ENCODE assay signal across 10 cellular contexts in the genomic region with DNA sequence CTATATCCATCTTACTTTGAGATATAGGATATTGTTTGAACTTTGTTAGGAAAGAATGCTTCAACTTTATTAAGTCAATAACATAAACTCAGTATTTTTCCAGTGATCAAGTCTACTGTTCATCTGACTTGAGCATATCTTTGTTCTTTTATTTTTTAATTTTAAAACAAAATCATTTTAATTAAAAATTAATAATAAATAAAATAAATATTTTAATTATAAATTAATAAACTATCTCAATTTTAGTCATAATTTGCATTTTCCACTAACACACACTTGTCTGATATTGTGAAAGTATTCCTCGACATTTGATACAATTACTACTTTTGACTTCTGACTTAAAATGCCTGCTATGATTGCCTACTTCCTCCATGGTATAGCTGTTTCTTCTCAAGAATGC.
"Had no signal": no experiment of that assay in that cellular context is flagged by ENCODE, and none has a peak within 500 bp of the region (broad histone marks: within the 10 kb centered on the region; RNA-seq: fewer than 3 reads in every experiment).

No MANE protein-coding gene starts in this region.

- FAIRE-seq: HepG2 had no signal

- H3K4me1 Mint-ChIP-seq: GM23338, IgD-negative memory B cell had no signal

- DNase-seq: H7, HFFc6, KBM-7 had no signal

- H3K36me3 Mint-ChIP-seq: IgD-negative memory B cell had no signal

- H3K4me3 ChIP-seq: GM23338, HAP-1 had no signal

- H3K27me3 Mint-ChIP-seq: IgD-negative memory B cell had no signal

- H3K27ac ChIP-seq: HL-60, KMS-11 had no signal

- H3K4me3 Mint-ChIP-seq: GM23338, HFFc6, IgD-negative memory B cell had no signal

- H3K4me1 ChIP-seq: HAP-1 had no signal

- H3K36me3 ChIP-seq: HAP-1 had no signal

- ATAC-seq: GM23338, HCT116, HepG2 had no signal

- H3K9me3 Mint-ChIP-seq: GM23338, HFFc6 had no signal

- H3K9me3 ChIP-seq: HAP-1 had no signal

- H3K27ac Mint-ChIP-seq: GM23338, HFFc6, IgD-negative memory B cell had no signal
